15 cellular contexts compared by ENCODE assay signal in genomic region chrX:70336767-70337166, GRCh38. TPM values are rescaled to one million over a fixed set of nuclear protein-coding genes. Genes with fewer than 3 reads are reported as not detected.
DNase-seq lines count a peak whose midpoint lies in the region; ATAC-seq and TF ChIP-seq lines count a peak whose summit lies in the region.
"Had no signal": no experiment of that assay in that cellular context is flagged by ENCODE, and none has a peak within 500 bp of the region (broad histone marks: within the 10 kb centered on the region; RNA-seq: fewer than 3 reads in every experiment).

No MANE protein-coding gene starts in this region.

- intact Hi-C loops in prostate gland (cut with DNase I): no loop called here
- intact Hi-C loops in uterus (cut with DNase I; ENCODE audit: low total_unique reads): no loop called here

- ATAC-seq in GM19043 (IDR thresholded peaks at IDR 0.05; ENCODE audit: low read depth, unreplicated experiment) (peak; percentile 100), HG02763 (IDR thresholded peaks at IDR 0.05; ENCODE audit: unreplicated experiment) (peak; percentile 100), HG03521 (IDR thresholded peaks at IDR 0.05; ENCODE audit: unreplicated experiment) (peak; percentile 100)

- H3K4me1 ChIP-seq in prostate gland (replicated peaks) (no peaks in the 10 kb centered on the region), uterus (no peaks in the 10 kb centered on the region)
- H3K4me1 ChIP-seq: ascending aorta, transverse colon had no signal

- TF ChIP-seq POLR2A in prostate gland (IDR thresholded peaks at IDR 0.05): no peak
- TF ChIP-seq POLR2A in uterus (IDR thresholded peaks at IDR 0.05): no peak

- DNase-seq in GM06990 (ENCODE audit: extremely low read depth, insufficient read length) (peak; percentile 9), prostate gland (ENCODE audit: low spot score) (no peak), DMS153 (lab: John Stamatoyannopoulos, UW) (no peak), uterus (no peak)
- DNase-seq in effector CD8-positive, alpha-beta T cell (lab: John Stamatoyannopoulos, UW): no peak
- DNase-seq: activated CD4-positive, CD25-positive, alpha-beta regulatory T cell; stimulated activated CD4-positive, alpha-beta T cell treated with anti-CD3 and anti-CD28 coated beads, Interleukin-2, amount 100 ng/mL, for 24 hours; transverse colon had no signal

- TF ChIP-seq CTCF in GM06990 (IDR thresholded peaks at IDR 0.05; ENCODE audit: insufficient read depth, low read length, poor library complexity, severe bottlenecking) (no peak), prostate gland (IDR thresholded peaks at IDR 0.05) (no peak), uterus (IDR thresholded peaks at IDR 0.05) (no peak)

- H3K27ac ChIP-seq in prostate gland (no peak overlapping the region), uterus (no peak overlapping the region)
- H3K27ac ChIP-seq: ascending aorta, KMS-11, transverse colon had no signal

- H3K36me3 ChIP-seq in GM06990 (ENCODE audit: control insufficient read depth, insufficient read depth, low read length) (no peaks in the 10 kb centered on the region), prostate gland (no peaks in the 10 kb centered on the region), uterus (no peaks in the 10 kb centered on the region)
- H3K36me3 ChIP-seq: ascending aorta, transverse colon had no signal

- H3K4me3 ChIP-seq in GM06990 (replicated peaks; ENCODE audit: low read depth, low read length) (no peak overlapping the region), prostate gland (no peak overlapping the region), uterus (no peak overlapping the region)
- H3K4me3 ChIP-seq: ascending aorta, transverse colon had no signal

- H3K27me3 ChIP-seq in GM06990 (replicated peaks; ENCODE audit: control insufficient read depth, insufficient read depth, low read length) (no peaks in the 10 kb centered on the region), prostate gland (replicated peaks; ENCODE audit: insufficient read depth) (no peaks in the 10 kb centered on the region), uterus (no peaks in the 10 kb centered on the region)
- H3K27me3 ChIP-seq: ascending aorta, transverse colon had no signal

- H3K9me3 ChIP-seq in prostate gland (no peaks in the 10 kb centered on the region), uterus (no peaks in the 10 kb centered on the region)
- H3K9me3 ChIP-seq: ascending aorta, transverse colon had no signal

RNA-seq across cellular contexts. Expression of gene KIF4A, which starts 46.9 kb away (rescaled TPM):
- 1 to 10 TPM in 1 of 2 donors, under 1 TPM in 1; 0.73 to 1.3 TPM for total RNA-seq in prostate gland
- 10 to 100 TPM in 1 of 4 donors, under 1 TPM in 1, not detected in 2; under 0.01 to 11.1 TPM for total RNA-seq in uterus
- total RNA-seq: ascending aorta had no signal

RNA-seq across cellular contexts. Expression of gene PDZD11, which starts 47.0 kb away (rescaled TPM):
- 10 to 100 TPM; 24.2 to 34.2 TPM for total RNA-seq in prostate gland
- total RNA-seq in uterus: 10 to 100 TPM; 16.3 to 49.2 (median 25.6) TPM

RNA-seq across cellular contexts. Expression of gene RAB41, which starts 54.8 kb away (rescaled TPM):
- total RNA-seq in prostate gland (1 to 10 TPM in 1 of 2 donors, not detected in 1; 1.3 TPM), uterus (not detected)
- total RNA-seq: ascending aorta, endothelial cell of umbilical vein, neural crest cell had no signal
